26 cellular contexts compared by ENCODE assay signal in the genomic region with DNA sequence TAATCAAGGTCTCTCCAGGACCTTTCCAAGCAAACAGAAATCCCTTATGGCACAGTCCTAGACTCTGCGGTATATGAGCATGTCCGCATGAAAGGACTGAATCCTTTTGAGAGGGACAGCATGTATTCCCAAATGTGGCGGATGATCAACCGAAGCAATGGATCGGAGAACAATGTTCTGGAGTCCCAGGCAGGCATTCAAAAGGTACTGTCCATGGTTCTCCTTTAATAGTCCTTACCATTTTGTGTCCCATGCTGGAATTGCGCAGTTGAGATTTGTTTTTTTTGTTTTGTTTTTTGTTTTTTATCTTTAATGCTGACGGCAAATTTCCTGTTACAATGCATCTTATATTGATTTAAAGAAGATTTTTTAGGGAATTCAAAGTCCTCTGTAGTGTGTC.
"Had no signal": no experiment of that assay in that cellular context is flagged by ENCODE, and none has a peak within 500 bp of the region (broad histone marks: within the 10 kb centered on the region; RNA-seq: fewer than 3 reads in every experiment).

No MANE protein-coding gene starts in this region.

- H3K27ac ChIP-seq: neural progenitor cell, ovary, parathyroid adenoma, psoas muscle, right lobe of liver, sigmoid colon, stomach, thoracic aorta, thyroid gland, tibial nerve, upper lobe of left lung, vagina had no signal

- H3K4me1 ChIP-seq: neural progenitor cell, parathyroid adenoma, psoas muscle, right lobe of liver, sigmoid colon, stomach, thyroid gland, tibial nerve, upper lobe of left lung, vagina had no signal

- FAIRE-seq: small intestine, urothelium cell line had no signal

- H3K4me3 ChIP-seq: neural progenitor cell, ovary, psoas muscle, right lobe of liver, sigmoid colon, stomach, thoracic aorta, thyroid gland, tibial nerve, upper lobe of left lung, vagina had no signal

- H3K9ac ChIP-seq: neural progenitor cell, parathyroid adenoma had no signal

- DNase-seq: natural killer cell; occipital lobe; ovary; posterior cingulate gyrus; psoas muscle; right cardiac atrium; right lobe of liver; sigmoid colon; small intestine; stimulated activated CD4-positive, alpha-beta T cell treated with anti-CD3 and anti-CD28 coated beads, Interleukin-15, amount 100 ng/mL, for 24 hours; stimulated activated CD4-positive, alpha-beta T cell treated with anti-CD3 and anti-CD28 coated beads, Interleukin-2, amount 100 ng/mL, for 24 hours; stimulated activated CD4-positive, alpha-beta T cell treated with anti-CD3 and anti-CD28 coated beads, Interleukin-2, amount 100 ng/mL, for 48 hours; stimulated activated CD4-positive, alpha-beta T cell treated with anti-CD3 and anti-CD28 coated beads, Interleukin-4, amount 100 ng/mL, for 24 hours; stimulated activated naive B cell treated with anti-CD40 and anti-IgM and Interleukin-4, amounts not matched to agents 10 μg/mL and 1 μg/mL and 100 μg/mL, for 72 hours; stimulated activated naive CD4-positive, alpha-beta T cell treated with Interleukin-2 at 50 U/mL for 16 hours; stomach; thyroid gland; trophoblast cell; upper lobe of left lung had no signal

- H3K9me3 ChIP-seq: ovary, psoas muscle, right lobe of liver, sigmoid colon, stomach, thoracic aorta, thyroid gland, tibial nerve, upper lobe of left lung, vagina had no signal

- ATAC-seq: natural killer cell; psoas muscle; right cardiac atrium; right lobe of liver; stimulated activated effector memory CD8-positive, alpha-beta T cell treated with anti-CD3 and anti-CD28 coated beads, Interleukin-12 subunit alpha, Interleukin-12 subunit beta, amount 100 ng/mL, for 72 hours; stimulated activated naive B cell treated with anti-CD40 and anti-IgM and Interleukin-4, amounts not matched to agents 10 μg/mL and 1 μg/mL and 100 μg/mL, for 72 hours had no signal

- H3K27me3 ChIP-seq: neural progenitor cell, ovary, right lobe of liver, sigmoid colon, stomach, thyroid gland, tibial nerve, upper lobe of left lung, vagina had no signal

- H3K79me2 ChIP-seq: parathyroid adenoma had no signal

- H2AFZ ChIP-seq: neural progenitor cell, parathyroid adenoma had no signal

- H3K36me3 ChIP-seq: neural progenitor cell, ovary, right lobe of liver, sigmoid colon, stomach, thoracic aorta, thyroid gland, tibial nerve, upper lobe of left lung, vagina had no signal

- H3K4me2 ChIP-seq: neural progenitor cell had no signal
